ENCODE assay signal across 25 cellular contexts in the genomic region with DNA sequence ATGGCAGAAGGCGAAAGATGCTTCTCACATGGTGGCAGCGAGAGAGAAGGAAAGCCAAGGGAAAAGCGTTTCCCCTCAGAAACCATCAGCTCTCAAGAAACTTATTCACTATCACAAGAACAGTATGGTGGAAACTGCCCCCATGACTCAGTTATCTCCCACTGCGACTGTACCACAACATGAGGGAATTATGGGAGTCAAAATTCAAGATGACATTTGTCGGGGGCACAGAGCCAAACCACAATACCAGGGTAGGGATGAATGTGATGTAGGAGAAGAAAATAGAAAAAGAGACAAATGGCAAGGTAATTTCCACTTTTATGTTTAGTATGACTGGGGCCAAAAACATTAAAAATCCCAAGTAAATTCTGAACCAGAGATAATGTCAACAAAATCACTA.
"Had no signal": no experiment of that assay in that cellular context is flagged by ENCODE, and none has a peak within 500 bp of the region (broad histone marks: within the 10 kb centered on the region; RNA-seq: fewer than 3 reads in every experiment).

No MANE protein-coding gene starts in this region.

- H3K27me3 ChIP-seq: ascending aorta, body of pancreas, SJSA1 had no signal

- H3K9me3 ChIP-seq: ascending aorta, body of pancreas, SJSA1 had no signal

- H3K27ac ChIP-seq: ascending aorta, body of pancreas, KMS-11, SJSA1 had no signal

- H3K4me1 Mint-ChIP-seq: activated naive CD8-positive, alpha-beta T cell treated with anti-CD3 and anti-CD28 coated beads, Interleukin-2, amount 50 U/mL, for 24 hours; central memory CD8-positive, alpha-beta T cell; WTC11 had no signal

- H3K4me3 Mint-ChIP-seq: activated naive CD8-positive, alpha-beta T cell treated with anti-CD3 and anti-CD28 coated beads, Interleukin-2, amount 50 U/mL, for 24 hours; activated T-cell treated with anti-CD3 and anti-CD28 coated beads, Interleukin-2, amount 50 U/mL, for 4 hours; central memory CD8-positive, alpha-beta T cell; WTC11 had no signal

- H3K27ac Mint-ChIP-seq: activated naive CD4-positive, alpha-beta T cell treated with anti-CD3 and anti-CD28 coated beads, Interleukin-2, amount 50 U/mL, for 72 hours; activated naive CD8-positive, alpha-beta T cell treated with anti-CD3 and anti-CD28 coated beads, Interleukin-2, amount 50 U/mL, for 24 hours; WTC11 had no signal

- H3K4me2 ChIP-seq: KMS-11 had no signal

- FAIRE-seq: RCC 7860 had no signal

- H3K4me3 ChIP-seq: ascending aorta, body of pancreas, SJSA1 had no signal

- DNase-seq: activated CD4-positive, alpha-beta T cell treated with anti-CD3 and anti-CD28 coated beads for 48 hours; activated CD4-positive, alpha-beta T cell treated with anti-CD3 and anti-CD28 coated beads, Interleukin-2, amount 50 U/mL, for 4 hours; activated CD4-positive, CD25-positive, alpha-beta regulatory T cell treated with anti-CD3 and anti-CD28 coated beads, Interleukin-2, amount 50 U/mL, for 72 hours; activated effector memory CD4-positive, alpha-beta T cell treated with anti-CD3 and anti-CD28 coated beads, Interleukin-2, amount 50 U/mL, for 16 hours; activated naive CD4-positive, alpha-beta T cell treated with Interleukin-2 at 50 U/mL for 16 hours; activated naive CD8-positive, alpha-beta T cell treated with anti-CD3 and anti-CD28 coated beads, Interleukin-2, amount 50 U/mL, for 24 hours; activated T-cell treated with anti-CD3 and anti-CD28 coated beads, Interleukin-2, amount 50 U/mL, for 4 hours; amniotic stem cell; body of pancreas; NCI-H1105 treated with DMSO at 0.1 percent for 48 hours; NCI-H1436 treated with DMSO at 0.1 percent for 48 hours; NCI-H187; NCI-H446; NCI-H524; PC-3; SHP77; SW 1271 had no signal

- H3K27me3 Mint-ChIP-seq: activated naive CD8-positive, alpha-beta T cell treated with anti-CD3 and anti-CD28 coated beads, Interleukin-2, amount 50 U/mL, for 24 hours; central memory CD8-positive, alpha-beta T cell had no signal

- H3K9ac ChIP-seq: KMS-11 had no signal

- ATAC-seq: activated naive CD4-positive, alpha-beta T cell treated with anti-CD3 and anti-CD28 coated beads, Interleukin-2, amount 50 U/mL, for 72 hours; activated naive CD8-positive, alpha-beta T cell treated with anti-CD3 and anti-CD28 coated beads, Interleukin-2, amount 50 U/mL, for 24 hours; activated T-cell treated with anti-CD3 and anti-CD28 coated beads, Interleukin-2, amount 50 U/mL, for 4 hours; body of pancreas; PC-3; SK-N-SH treated with all-trans-retinoic acid at 6 μM for 48 hours; WTC11 had no signal

- H3K4me1 ChIP-seq: ascending aorta, body of pancreas, SJSA1 had no signal

- H3K9me3 Mint-ChIP-seq: activated naive CD8-positive, alpha-beta T cell treated with anti-CD3 and anti-CD28 coated beads, Interleukin-2, amount 50 U/mL, for 24 hours; activated T-cell treated with anti-CD3 and anti-CD28 coated beads, Interleukin-2, amount 50 U/mL, for 4 hours; central memory CD8-positive, alpha-beta T cell had no signal

- H3K36me3 ChIP-seq: ascending aorta, SJSA1 had no signal
